Comparison of ENCODE assay signal across 1 cellular context in the genomic region with DNA sequence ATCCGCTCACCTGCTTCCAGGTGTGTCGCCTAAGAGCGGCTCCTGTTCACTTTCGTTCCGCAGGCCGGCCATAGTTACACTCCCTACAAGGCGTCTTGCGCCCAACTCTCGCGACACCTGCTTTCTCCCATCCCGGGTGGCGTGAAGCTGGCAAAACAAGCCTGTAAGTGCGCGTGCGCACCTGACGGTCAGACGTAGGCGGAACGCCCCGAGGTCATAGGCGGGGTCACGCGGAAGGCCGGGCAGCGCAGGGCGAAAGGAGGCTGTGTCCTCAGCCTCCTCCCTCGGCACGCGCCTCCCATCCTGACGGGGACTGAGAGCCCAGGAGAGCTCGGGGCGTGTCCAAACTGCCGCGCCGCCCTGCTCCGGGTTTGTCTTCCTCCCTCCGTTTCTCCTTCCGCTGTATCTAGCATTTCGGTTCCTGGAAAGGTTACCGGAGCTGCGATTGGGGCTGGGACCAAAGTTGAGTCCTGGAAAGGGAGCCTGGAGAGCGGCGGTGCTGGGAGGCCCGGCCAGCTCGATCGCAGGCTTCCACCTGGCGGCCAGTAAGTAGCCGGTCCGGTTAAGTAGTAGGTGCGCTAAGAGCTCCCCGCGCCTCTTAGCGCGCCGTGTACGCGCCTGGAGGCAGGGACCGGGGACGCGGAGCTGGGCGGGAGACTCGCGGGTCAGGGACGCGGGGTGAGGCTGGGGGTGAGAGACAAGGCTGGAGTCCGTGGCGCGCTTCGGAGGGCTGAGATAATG.
A peak's percentile ranks its signal among the peaks of the same experiment; 100 is the strongest.
TF ChIP-seq lines count a peak whose summit lies in the region.

A gene (plus strand): TSS at position 345 of the 741 bp plus-strand sequence. CDS start 17,550 bp downstream, outside the sequence.
A gene with protein sequence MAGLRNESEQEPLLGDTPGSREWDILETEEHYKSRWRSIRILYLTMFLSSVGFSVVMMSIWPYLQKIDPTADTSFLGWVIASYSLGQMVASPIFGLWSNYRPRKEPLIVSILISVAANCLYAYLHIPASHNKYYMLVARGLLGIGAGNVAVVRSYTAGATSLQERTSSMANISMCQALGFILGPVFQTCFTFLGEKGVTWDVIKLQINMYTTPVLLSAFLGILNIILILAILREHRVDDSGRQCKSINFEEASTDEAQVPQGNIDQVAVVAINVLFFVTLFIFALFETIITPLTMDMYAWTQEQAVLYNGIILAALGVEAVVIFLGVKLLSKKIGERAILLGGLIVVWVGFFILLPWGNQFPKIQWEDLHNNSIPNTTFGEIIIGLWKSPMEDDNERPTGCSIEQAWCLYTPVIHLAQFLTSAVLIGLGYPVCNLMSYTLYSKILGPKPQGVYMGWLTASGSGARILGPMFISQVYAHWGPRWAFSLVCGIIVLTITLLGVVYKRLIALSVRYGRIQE (minus strand): TSS at position 112 of the 741 bp plus-strand sequence. CDS start 40 bp downstream, at position 72.

TF ChIP-seq in K562, 482 proteins besides CTCF, POLR2A, EP300 and RAD21 (continued from another document and continues in another):
- TF ChIP-seq, protein P1, sequence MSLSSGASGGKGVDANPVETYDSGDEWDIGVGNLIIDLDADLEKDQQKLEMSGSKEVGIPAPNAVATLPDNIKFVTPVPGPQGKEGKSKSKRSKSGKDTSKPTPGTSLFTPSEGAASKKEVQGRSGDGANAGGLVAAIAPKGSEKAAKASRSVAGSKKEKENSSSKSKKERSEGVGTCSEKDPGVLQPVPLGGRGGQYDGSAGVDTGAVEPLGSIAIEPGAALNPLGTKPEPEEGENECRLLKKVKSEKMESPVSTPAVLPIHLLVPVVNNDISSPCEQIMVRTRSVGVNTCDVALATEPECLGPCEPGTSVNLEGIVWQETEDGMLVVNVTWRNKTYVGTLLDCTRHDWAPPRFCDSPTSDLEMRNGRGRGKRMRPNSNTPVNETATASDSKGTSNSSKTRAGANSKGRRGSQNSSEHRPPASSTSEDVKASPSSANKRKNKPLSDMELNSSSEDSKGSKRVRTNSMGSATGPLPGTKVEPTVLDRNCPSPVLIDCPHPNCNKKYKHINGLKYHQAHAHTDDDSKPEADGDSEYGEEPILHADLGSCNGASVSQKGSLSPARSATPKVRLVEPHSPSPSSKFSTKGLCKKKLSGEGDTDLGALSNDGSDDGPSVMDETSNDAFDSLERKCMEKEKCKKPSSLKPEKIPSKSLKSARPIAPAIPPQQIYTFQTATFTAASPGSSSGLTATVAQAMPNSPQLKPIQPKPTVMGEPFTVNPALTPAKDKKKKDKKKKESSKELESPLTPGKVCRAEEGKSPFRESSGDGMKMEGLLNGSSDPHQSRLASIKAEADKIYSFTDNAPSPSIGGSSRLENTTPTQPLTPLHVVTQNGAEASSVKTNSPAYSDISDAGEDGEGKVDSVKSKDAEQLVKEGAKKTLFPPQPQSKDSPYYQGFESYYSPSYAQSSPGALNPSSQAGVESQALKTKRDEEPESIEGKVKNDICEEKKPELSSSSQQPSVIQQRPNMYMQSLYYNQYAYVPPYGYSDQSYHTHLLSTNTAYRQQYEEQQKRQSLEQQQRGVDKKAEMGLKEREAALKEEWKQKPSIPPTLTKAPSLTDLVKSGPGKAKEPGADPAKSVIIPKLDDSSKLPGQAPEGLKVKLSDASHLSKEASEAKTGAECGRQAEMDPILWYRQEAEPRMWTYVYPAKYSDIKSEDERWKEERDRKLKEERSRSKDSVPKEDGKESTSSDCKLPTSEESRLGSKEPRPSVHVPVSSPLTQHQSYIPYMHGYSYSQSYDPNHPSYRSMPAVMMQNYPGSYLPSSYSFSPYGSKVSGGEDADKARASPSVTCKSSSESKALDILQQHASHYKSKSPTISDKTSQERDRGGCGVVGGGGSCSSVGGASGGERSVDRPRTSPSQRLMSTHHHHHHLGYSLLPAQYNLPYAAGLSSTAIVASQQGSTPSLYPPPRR (CRISPR knock-in tag; IDR thresholded peaks at IDR 0.05; ENCODE audit: borderline replicate concordance), result no peak
- TF ChIP-seq ZNF174 (CRISPR knock-in tag; IDR thresholded peaks at IDR 0.05) (no peak), ZNF695 (CRISPR knock-in tag; IDR thresholded peaks at IDR 0.05) (no peak), RBM15 (IDR thresholded peaks at IDR 0.05; ENCODE audit: insufficient read depth, low read length) (no peak), GATAD2B (IDR thresholded peaks at IDR 0.05; ENCODE audit: borderline replicate concordance) (no peak), PHF8 (IDR thresholded peaks at IDR 0.05; ENCODE audit: borderline replicate concordance, low read length) (peak; percentile 83), CAMTA2 (CRISPR knock-in tag; conservative IDR thresholded peaks at IDR 0.05) (no peak), THRAP3 (IDR thresholded peaks at IDR 0.05; ENCODE audit: borderline replicate concordance) (no peak), ZNF24 (IDR thresholded peaks at IDR 0.05) (no peak), ZNF79 (CRISPR knock-in tag; IDR thresholded peaks at IDR 0.05; ENCODE audit: low read depth) (no peak), HSF4 (CRISPR knock-in tag; IDR thresholded peaks at IDR 0.05; ENCODE audit: borderline replicate concordance) (no peak), MIER1 (IDR thresholded peaks at IDR 0.05; ENCODE audit: low read depth) (no peak), U2AF1 (optimal IDR thresholded peaks at IDR 0.05; ENCODE audit: low read depth, low read length) (no peak), CBFA2T2 (conservative IDR thresholded peaks at IDR 0.05) (no peak), TAF7 (tag; IDR thresholded peaks at IDR 0.05) (no peak), ZNF764 (CRISPR knock-in tag; IDR thresholded peaks at IDR 0.05; ENCODE audit: low read depth) (no peak), GTF2F1 (IDR thresholded peaks at IDR 0.05; ENCODE audit: low read depth, low read length) (peak; percentile 39; the same call in 1 of the 2 replicates), SETDB1 (IDR thresholded peaks at IDR 0.05; ENCODE audit: low read length) (no peak), PHTF2 (CRISPR knock-in tag; IDR thresholded peaks at IDR 0.05) (no peak), ZNF561 (CRISPR knock-in tag; conservative IDR thresholded peaks at IDR 0.05) (no peak), ESRRA (IDR thresholded peaks at IDR 0.05; ENCODE audit: borderline replicate concordance, low read depth) (peak; percentile 91), RBM25 (IDR thresholded peaks at IDR 0.05; ENCODE audit: low read depth, low read length, severe bottlenecking) (peak; percentile 50), SRSF7 (optimal IDR thresholded peaks at IDR 0.05; ENCODE audit: low read depth, low read length) (no peak)
- TF ChIP-seq, protein P2, sequence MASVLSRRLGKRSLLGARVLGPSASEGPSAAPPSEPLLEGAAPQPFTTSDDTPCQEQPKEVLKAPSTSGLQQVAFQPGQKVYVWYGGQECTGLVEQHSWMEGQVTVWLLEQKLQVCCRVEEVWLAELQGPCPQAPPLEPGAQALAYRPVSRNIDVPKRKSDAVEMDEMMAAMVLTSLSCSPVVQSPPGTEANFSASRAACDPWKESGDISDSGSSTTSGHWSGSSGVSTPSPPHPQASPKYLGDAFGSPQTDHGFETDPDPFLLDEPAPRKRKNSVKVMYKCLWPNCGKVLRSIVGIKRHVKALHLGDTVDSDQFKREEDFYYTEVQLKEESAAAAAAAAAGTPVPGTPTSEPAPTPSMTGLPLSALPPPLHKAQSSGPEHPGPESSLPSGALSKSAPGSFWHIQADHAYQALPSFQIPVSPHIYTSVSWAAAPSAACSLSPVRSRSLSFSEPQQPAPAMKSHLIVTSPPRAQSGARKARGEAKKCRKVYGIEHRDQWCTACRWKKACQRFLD (CRISPR knock-in tag; IDR thresholded peaks at IDR 0.05), result no peak
- TF ChIP-seq, protein P3, sequence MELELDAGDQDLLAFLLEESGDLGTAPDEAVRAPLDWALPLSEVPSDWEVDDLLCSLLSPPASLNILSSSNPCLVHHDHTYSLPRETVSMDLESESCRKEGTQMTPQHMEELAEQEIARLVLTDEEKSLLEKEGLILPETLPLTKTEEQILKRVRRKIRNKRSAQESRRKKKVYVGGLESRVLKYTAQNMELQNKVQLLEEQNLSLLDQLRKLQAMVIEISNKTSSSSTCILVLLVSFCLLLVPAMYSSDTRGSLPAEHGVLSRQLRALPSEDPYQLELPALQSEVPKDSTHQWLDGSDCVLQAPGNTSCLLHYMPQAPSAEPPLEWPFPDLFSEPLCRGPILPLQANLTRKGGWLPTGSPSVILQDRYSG (tag; conservative IDR thresholded peaks at IDR 0.05; ENCODE audit: low read depth), result no peak
- TF ChIP-seq, protein P4, sequence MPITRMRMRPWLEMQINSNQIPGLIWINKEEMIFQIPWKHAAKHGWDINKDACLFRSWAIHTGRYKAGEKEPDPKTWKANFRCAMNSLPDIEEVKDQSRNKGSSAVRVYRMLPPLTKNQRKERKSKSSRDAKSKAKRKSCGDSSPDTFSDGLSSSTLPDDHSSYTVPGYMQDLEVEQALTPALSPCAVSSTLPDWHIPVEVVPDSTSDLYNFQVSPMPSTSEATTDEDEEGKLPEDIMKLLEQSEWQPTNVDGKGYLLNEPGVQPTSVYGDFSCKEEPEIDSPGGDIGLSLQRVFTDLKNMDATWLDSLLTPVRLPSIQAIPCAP (CRISPR knock-in tag; IDR thresholded peaks at IDR 0.05; ENCODE audit: borderline replicate concordance), result no peak
- TF ChIP-seq, protein P5, sequence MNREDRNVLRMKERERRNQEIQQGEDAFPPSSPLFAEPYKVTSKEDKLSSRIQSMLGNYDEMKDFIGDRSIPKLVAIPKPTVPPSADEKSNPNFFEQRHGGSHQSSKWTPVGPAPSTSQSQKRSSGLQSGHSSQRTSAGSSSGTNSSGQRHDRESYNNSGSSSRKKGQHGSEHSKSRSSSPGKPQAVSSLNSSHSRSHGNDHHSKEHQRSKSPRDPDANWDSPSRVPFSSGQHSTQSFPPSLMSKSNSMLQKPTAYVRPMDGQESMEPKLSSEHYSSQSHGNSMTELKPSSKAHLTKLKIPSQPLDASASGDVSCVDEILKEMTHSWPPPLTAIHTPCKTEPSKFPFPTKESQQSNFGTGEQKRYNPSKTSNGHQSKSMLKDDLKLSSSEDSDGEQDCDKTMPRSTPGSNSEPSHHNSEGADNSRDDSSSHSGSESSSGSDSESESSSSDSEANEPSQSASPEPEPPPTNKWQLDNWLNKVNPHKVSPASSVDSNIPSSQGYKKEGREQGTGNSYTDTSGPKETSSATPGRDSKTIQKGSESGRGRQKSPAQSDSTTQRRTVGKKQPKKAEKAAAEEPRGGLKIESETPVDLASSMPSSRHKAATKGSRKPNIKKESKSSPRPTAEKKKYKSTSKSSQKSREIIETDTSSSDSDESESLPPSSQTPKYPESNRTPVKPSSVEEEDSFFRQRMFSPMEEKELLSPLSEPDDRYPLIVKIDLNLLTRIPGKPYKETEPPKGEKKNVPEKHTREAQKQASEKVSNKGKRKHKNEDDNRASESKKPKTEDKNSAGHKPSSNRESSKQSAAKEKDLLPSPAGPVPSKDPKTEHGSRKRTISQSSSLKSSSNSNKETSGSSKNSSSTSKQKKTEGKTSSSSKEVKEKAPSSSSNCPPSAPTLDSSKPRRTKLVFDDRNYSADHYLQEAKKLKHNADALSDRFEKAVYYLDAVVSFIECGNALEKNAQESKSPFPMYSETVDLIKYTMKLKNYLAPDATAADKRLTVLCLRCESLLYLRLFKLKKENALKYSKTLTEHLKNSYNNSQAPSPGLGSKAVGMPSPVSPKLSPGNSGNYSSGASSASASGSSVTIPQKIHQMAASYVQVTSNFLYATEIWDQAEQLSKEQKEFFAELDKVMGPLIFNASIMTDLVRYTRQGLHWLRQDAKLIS (CRISPR knock-in tag; IDR thresholded peaks at IDR 0.05), result peak; percentile 94
- TF ChIP-seq, protein P6, sequence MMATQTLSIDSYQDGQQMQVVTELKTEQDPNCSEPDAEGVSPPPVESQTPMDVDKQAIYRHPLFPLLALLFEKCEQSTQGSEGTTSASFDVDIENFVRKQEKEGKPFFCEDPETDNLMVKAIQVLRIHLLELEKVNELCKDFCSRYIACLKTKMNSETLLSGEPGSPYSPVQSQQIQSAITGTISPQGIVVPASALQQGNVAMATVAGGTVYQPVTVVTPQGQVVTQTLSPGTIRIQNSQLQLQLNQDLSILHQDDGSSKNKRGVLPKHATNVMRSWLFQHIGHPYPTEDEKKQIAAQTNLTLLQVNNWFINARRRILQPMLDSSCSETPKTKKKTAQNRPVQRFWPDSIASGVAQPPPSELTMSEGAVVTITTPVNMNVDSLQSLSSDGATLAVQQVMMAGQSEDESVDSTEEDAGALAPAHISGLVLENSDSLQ (IDR thresholded peaks at IDR 0.05), result no peak
- TF ChIP-seq, protein P7, sequence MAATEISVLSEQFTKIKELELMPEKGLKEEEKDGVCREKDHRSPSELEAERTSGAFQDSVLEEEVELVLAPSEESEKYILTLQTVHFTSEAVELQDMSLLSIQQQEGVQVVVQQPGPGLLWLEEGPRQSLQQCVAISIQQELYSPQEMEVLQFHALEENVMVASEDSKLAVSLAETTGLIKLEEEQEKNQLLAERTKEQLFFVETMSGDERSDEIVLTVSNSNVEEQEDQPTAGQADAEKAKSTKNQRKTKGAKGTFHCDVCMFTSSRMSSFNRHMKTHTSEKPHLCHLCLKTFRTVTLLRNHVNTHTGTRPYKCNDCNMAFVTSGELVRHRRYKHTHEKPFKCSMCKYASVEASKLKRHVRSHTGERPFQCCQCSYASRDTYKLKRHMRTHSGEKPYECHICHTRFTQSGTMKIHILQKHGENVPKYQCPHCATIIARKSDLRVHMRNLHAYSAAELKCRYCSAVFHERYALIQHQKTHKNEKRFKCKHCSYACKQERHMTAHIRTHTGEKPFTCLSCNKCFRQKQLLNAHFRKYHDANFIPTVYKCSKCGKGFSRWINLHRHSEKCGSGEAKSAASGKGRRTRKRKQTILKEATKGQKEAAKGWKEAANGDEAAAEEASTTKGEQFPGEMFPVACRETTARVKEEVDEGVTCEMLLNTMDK (IDR thresholded peaks at IDR 0.05; ENCODE audit: borderline replicate concordance, insufficient read depth, low read depth, low read length, poor library complexity, severe bottlenecking), result no peak
- TF ChIP-seq, protein P8, sequence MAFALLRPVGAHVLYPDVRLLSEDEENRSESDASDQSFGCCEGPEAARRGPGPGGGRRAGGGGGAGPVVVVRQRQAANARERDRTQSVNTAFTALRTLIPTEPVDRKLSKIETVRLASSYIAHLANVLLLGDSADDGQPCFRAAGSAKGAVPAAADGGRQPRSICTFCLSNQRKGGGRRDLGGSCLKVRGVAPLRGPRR (CRISPR knock-in tag; IDR thresholded peaks at IDR 0.05), result no peak
- TF ChIP-seq, protein P9, sequence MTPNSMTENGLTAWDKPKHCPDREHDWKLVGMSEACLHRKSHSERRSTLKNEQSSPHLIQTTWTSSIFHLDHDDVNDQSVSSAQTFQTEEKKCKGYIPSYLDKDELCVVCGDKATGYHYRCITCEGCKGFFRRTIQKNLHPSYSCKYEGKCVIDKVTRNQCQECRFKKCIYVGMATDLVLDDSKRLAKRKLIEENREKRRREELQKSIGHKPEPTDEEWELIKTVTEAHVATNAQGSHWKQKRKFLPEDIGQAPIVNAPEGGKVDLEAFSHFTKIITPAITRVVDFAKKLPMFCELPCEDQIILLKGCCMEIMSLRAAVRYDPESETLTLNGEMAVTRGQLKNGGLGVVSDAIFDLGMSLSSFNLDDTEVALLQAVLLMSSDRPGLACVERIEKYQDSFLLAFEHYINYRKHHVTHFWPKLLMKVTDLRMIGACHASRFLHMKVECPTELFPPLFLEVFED (CRISPR knock-in tag; conservative IDR thresholded peaks at IDR 0.05), result no peak
- TF ChIP-seq, protein P10, sequence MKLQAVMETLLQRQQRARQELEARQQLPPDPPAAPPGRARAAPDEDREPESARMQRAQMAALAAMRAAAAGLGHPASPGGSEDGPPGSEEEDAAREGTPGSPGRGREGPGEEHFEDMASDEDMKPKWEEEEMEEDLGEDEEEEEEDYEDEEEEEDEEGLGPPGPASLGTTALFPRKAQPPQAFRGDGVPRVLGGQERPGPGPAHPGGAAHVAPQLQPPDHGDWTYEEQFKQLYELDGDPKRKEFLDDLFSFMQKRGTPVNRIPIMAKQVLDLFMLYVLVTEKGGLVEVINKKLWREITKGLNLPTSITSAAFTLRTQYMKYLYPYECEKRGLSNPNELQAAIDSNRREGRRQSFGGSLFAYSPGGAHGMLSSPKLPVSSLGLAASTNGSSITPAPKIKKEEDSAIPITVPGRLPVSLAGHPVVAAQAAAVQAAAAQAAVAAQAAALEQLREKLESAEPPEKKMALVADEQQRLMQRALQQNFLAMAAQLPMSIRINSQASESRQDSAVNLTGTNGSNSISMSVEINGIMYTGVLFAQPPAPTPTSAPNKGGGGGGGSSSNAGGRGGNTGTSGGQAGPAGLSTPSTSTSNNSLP (IDR thresholded peaks at IDR 0.05; ENCODE audit: borderline replicate concordance, low read depth, low read length), result no peak
